In the genomic region with DNA sequence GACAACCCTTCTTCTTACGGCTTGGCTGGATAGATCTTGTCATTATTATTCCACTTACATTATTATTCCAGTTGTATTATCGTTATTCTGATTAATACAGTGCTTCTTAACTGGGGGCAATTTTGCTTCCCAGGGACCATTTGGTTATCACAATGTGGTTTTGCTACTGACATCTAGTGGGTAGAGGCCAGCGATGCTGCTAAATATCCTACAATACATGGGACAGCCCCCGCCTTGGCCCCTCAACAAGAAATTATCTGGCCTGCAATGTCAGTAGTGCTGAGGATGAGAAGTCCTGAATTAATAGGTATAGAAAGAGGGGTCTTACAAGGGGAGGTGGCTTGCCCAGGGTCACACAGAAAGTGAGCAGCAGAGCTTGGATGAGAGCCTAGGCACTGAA, we compare ENCODE assay signal across 16 cellular contexts.
DNase-seq lines count a peak whose midpoint lies in the region; ATAC-seq and TF ChIP-seq lines count a peak whose summit lies in the region.
"Had no signal": no experiment of that assay in that cellular context is flagged by ENCODE, and none has a peak within 500 bp of the region (broad histone marks: within the 10 kb centered on the region; RNA-seq: fewer than 3 reads in every experiment).

No MANE protein-coding gene starts in this region.

- TF ChIP-seq CTCF in epithelial cell of esophagus (IDR thresholded peaks at IDR 0.05; ENCODE audit: insufficient read depth, low read depth, low read length, missing control alignments) (peak; percentile 26), osteoblast (IDR thresholded peaks at IDR 0.05; ENCODE audit: extremely low read depth, low read depth, low read length) (peak; percentile 31)

- H3K79me2 ChIP-seq in osteoblast (ENCODE audit: insufficient read depth, low read length): no peaks in the 10 kb centered on the region

- H2AFZ ChIP-seq in osteoblast (ENCODE audit: low read length): no peak overlapping the region

- no peak overlapping the region for H3K27ac ChIP-seq in osteoblast (ENCODE audit: low read depth, low read length)

- DNase-seq in ELR (ENCODE audit: low read depth) (peak; percentile 26), OCI-M1 (lab: John Stamatoyannopoulos, UW) (peak; percentile 1), epithelial cell of esophagus (ENCODE audit: low read depth) (no peak), osteoblast (ENCODE audit: insufficient read length, low spot score, missing footprints) (peak; percentile 32), left cardiac atrium (no peak)
- no peak for DNase-seq in activated effector memory CD4-positive, alpha-beta T cell treated with Interleukin-2 at 50 U/mL for 16 hours
- DNase-seq: CD8-positive, alpha-beta memory T cell; MG63; NCI-H2081; nucleus accumbens; small intestine; stimulated activated naive CD8-positive, alpha-beta T cell treated with anti-CD3 and anti-CD28 coated beads, Interleukin-15, amount 100 ng/mL, for 72 hours had no signal

- no peaks in the 10 kb centered on the region for H3K36me3 ChIP-seq in osteoblast (ENCODE audit: insufficient read depth, low read length)
- H3K36me3 ChIP-seq: MG63 had no signal

- H3K9me3 ChIP-seq in osteoblast (ENCODE audit: low read depth, low read length): no peaks in the 10 kb centered on the region
- H3K9me3 ChIP-seq: MG63 had no signal

- intact Hi-C loops in left cardiac atrium (cut with DNase I): no loop called here

- ATAC-seq in GM19351 (IDR thresholded peaks at IDR 0.05; ENCODE audit: unreplicated experiment) (no peak), left cardiac atrium (no peak)
- ATAC-seq: activated naive CD4-positive, alpha-beta T cell treated with anti-CD3 and anti-CD28 coated beads, Interleukin-2, amount 50 U/mL, for 72 hours; esophagus mucosa; stimulated activated naive CD8-positive, alpha-beta T cell treated with anti-CD3 and anti-CD28 coated beads, Interleukin-15, amount 100 ng/mL, for 72 hours had no signal

- no peak overlapping the region for H3K4me2 ChIP-seq in osteoblast (ENCODE audit: insufficient read depth, low read length)

- no peaks in the 10 kb centered on the region for H4K20me1 ChIP-seq in osteoblast (ENCODE audit: insufficient read depth, low read length)

- H3K4me1 ChIP-seq in osteoblast (ENCODE audit: insufficient read depth, low read length): no peaks in the 10 kb centered on the region

- H3K4me3 ChIP-seq in epithelial cell of esophagus (ENCODE audit: low read length) (no peak overlapping the region), osteoblast (ENCODE audit: insufficient read depth, low read length) (no peak overlapping the region)
- H3K4me3 ChIP-seq: lung, MG63 had no signal

- H3K27me3 ChIP-seq in osteoblast (ENCODE audit: insufficient read depth, low read length): peaks cover 27% of the 10 kb centered on the region
- H3K27me3 ChIP-seq: MG63 had no signal

Comparison
In these comparisons a context has a peak if more than half of its experiments do, and no peak if none do; other contexts are left out.
1. DNase-seq: peak in ELR (single experiment), OCI-M1 (single experiment) and osteoblast (single experiment); none in epithelial cell of esophagus (single experiment), activated effector memory CD4-positive, alpha-beta T cell treated with Interleukin-2 at 50 U/mL for 16 hours (single experiment) and left cardiac atrium (single experiment).